In the genomic region with DNA sequence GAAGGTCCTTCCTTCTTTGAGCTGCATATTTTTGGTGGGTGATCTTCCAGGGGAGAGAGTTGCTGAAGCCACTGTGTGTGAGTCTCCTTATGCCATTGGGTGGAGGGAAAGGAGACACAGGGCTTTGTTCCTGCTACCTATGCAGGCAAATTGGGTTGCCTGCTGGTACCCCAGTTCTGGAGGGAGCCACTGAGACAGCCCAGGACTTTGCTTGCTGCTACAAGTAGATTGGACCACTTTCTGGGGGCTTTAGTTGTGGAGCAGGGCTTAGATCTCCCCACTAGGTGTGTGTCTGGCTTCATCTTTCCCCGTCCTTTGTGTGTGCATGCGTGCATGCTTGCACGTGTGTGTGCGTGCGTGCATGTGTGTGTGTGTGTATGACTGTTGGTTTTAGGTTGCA, we compare ENCODE assay signal across 1 cellular context.
TF ChIP-seq lines count a peak whose summit lies in the region.

No MANE protein-coding gene starts in this region.

TF ChIP-seq in IMR-90, 13 proteins besides CTCF, POLR2A, EP300 and RAD21 (continued from another document):
- TF ChIP-seq MAZ (IDR thresholded peaks at IDR 0.05; ENCODE audit: borderline replicate concordance, low read depth, low read length) (no peak), BHLHE40 (IDR thresholded peaks at IDR 0.05; ENCODE audit: low read depth, low read length) (no peak), NFE2L2 (IDR thresholded peaks at IDR 0.05; ENCODE audit: low read depth, low read length) (no peak), RCOR1 (IDR thresholded peaks at IDR 0.05; ENCODE audit: insufficient replicate concordance, low read length) (no peak), RFX5 (IDR thresholded peaks at IDR 0.05; ENCODE audit: low read depth, low read length) (no peak), MXI1 (IDR thresholded peaks at IDR 0.05; ENCODE audit: borderline replicate concordance, low read depth, low read length) (no peak), MAFK (IDR thresholded peaks at IDR 0.05; ENCODE audit: low read depth, low read length) (no peak), CHD1 (IDR thresholded peaks at IDR 0.05; ENCODE audit: low read depth, low read length) (no peak), SMC3 (IDR thresholded peaks at IDR 0.05; ENCODE audit: low read depth, low read length) (no peak), CEBPB (IDR thresholded peaks at IDR 0.05; ENCODE audit: low read depth, low read length) (no peak)
- TF ChIP-seq, protein P1, sequence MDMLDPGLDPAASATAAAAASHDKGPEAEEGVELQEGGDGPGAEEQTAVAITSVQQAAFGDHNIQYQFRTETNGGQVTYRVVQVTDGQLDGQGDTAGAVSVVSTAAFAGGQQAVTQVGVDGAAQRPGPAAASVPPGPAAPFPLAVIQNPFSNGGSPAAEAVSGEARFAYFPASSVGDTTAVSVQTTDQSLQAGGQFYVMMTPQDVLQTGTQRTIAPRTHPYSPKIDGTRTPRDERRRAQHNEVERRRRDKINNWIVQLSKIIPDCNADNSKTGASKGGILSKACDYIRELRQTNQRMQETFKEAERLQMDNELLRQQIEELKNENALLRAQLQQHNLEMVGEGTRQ (IDR thresholded peaks at IDR 0.05; ENCODE audit: low read depth, low read length) = no peak
- TF ChIP-seq, protein P2, sequence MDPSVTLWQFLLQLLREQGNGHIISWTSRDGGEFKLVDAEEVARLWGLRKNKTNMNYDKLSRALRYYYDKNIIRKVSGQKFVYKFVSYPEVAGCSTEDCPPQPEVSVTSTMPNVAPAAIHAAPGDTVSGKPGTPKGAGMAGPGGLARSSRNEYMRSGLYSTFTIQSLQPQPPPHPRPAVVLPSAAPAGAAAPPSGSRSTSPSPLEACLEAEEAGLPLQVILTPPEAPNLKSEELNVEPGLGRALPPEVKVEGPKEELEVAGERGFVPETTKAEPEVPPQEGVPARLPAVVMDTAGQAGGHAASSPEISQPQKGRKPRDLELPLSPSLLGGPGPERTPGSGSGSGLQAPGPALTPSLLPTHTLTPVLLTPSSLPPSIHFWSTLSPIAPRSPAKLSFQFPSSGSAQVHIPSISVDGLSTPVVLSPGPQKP (IDR thresholded peaks at IDR 0.05; ENCODE audit: borderline replicate concordance, low read depth, low read length) = no peak
